Comparison of ENCODE assay signal across 1 cellular context in the genomic region with DNA sequence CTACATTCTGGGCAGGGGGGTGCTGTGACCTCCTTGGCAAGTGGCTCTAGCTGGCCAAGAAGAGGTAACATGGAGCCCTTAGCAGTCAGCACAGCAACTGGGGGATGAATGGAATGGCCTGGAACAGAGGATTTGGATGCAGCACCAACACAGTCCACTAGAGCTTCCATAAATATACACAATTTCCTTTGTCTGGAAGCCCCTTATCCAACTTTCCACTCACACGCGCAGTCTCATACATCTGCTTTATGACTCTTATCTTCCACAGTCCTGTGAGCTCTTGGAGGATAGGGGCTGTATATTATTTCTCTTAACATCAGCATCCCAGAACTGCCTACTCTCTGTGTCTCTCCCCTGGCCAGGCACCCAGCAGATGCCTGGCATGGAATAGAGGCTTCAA.
TF ChIP-seq lines count a peak whose summit lies in the region.

No MANE protein-coding gene starts in this region.

TF ChIP-seq in K562, 482 proteins besides CTCF, POLR2A, EP300 and RAD21 (continued from another document):
- TF ChIP-seq ZBTB11 (CRISPR knock-in tag; IDR thresholded peaks at IDR 0.05) = 0 out of 6 replicates have a peak, but pooled peaks of 1 of the 3 experiments have one; percentile 25
- TF ChIP-seq CBFA2T2 (conservative IDR thresholded peaks at IDR 0.05) = peak; percentile 41; the same call in 1 of the 2 replicates
- TF ChIP-seq ZNF707 (CRISPR knock-in tag; conservative IDR thresholded peaks at IDR 0.05) = no peak
- TF ChIP-seq NCOR1 (IDR thresholded peaks at IDR 0.05) = peak; percentile 63; the same call in 1 of the 2 replicates
- no peak for TF ChIP-seq KAT8 (IDR thresholded peaks at IDR 0.05; ENCODE audit: low read depth)
- peak; percentile 61; the same call in 1 of the 2 replicates for TF ChIP-seq SMAD4 (CRISPR knock-in tag; conservative IDR thresholded peaks at IDR 0.05)
- TF ChIP-seq CXXC5 (CRISPR knock-in tag; IDR thresholded peaks at IDR 0.05) = peak; percentile 36; the same call in 1 of the 2 replicates
- 0 out of 2 replicates have a peak, but pooled peaks have one; percentile 20 for TF ChIP-seq KLF16 (IDR thresholded peaks at IDR 0.05)
- TF ChIP-seq POLR2AphosphoS5 (IDR thresholded peaks at IDR 0.05; ENCODE audit: control insufficient read depth, insufficient read depth, low read depth, low read length) = peak; percentile 35; the same call in 1 of the 2 replicates
- TF ChIP-seq SOX6 (IDR thresholded peaks at IDR 0.05) = peak; percentile 66; the same call in 1 of the 2 replicates
- TF ChIP-seq TRIM24 (IDR thresholded peaks at IDR 0.05) = 0 out of 4 replicates have a peak, but pooled peaks of 1 of the 2 experiments have one; percentile 9
